ENCODE assay signal across 8 cellular contexts in the genomic region with DNA sequence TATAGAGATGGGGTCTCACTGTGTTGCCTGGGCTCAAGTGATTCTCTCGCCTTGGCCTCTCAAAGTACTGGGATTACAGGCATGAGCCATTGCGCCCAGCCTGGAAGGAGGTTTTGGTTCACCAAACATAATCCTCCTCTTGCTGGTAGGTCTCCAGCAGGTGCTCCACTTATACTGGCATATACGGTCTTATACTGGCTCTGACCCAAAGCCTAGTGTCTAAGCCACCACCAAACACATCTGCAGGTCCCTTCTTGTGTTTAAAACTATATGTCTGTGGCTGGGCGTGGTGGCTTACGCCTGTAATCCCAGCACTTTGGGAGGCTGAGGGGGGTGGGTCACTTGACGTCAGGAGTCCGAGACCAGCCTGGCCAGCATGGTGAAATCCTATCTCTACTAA.
"Had no signal": no experiment of that assay in that cellular context is flagged by ENCODE, and none has a peak within 500 bp of the region (broad histone marks: within the 10 kb centered on the region; RNA-seq: fewer than 3 reads in every experiment).

No MANE protein-coding gene starts in this region.

- H3K27ac ChIP-seq: brain microvascular endothelial cell, pancreas, stomach, thoracic aorta had no signal

- H3K9me3 ChIP-seq: pancreas, stomach, thoracic aorta had no signal

- H3K27ac Mint-ChIP-seq: activated CD4-positive, alpha-beta memory T cell treated with anti-CD3 and anti-CD28 coated beads, Interleukin-2, amount 10 ng/mL, durations not matched to agents 7 days and 5 days; activated naive CD8-positive, alpha-beta T cell treated with anti-CD3 and anti-CD28 coated beads for 36 hours; dendritic cell treated with granulocyte-macrophage colony-stimulating factor and Interleukin-4, amounts not matched to agents 40 ng/mL and 50 ng/mL, for 4 days had no signal

- H3K36me3 Mint-ChIP-seq: activated naive CD8-positive, alpha-beta T cell treated with anti-CD3 and anti-CD28 coated beads for 36 hours had no signal

- H3K27me3 Mint-ChIP-seq: activated naive CD8-positive, alpha-beta T cell treated with anti-CD3 and anti-CD28 coated beads for 36 hours had no signal

- H3K27me3 ChIP-seq: brain microvascular endothelial cell, pancreas, stomach had no signal

- H3K36me3 ChIP-seq: brain microvascular endothelial cell, pancreas, stomach, thoracic aorta had no signal

- H3K9me3 Mint-ChIP-seq: activated CD4-positive, alpha-beta memory T cell treated with anti-CD3 and anti-CD28 coated beads, Interleukin-2, amount 10 ng/mL, durations not matched to agents 7 days and 5 days; activated naive CD8-positive, alpha-beta T cell treated with anti-CD3 and anti-CD28 coated beads for 36 hours; dendritic cell treated with granulocyte-macrophage colony-stimulating factor and Interleukin-4, amounts not matched to agents 40 ng/mL and 50 ng/mL, for 4 days had no signal

- H3K4me3 ChIP-seq: stomach, thoracic aorta had no signal

- DNase-seq: cerebellar nuclear complex had no signal

- FAIRE-seq: pancreas had no signal

- H3K4me3 Mint-ChIP-seq: activated CD4-positive, alpha-beta memory T cell treated with anti-CD3 and anti-CD28 coated beads, Interleukin-2, amount 10 ng/mL, durations not matched to agents 7 days and 5 days; dendritic cell treated with granulocyte-macrophage colony-stimulating factor and Interleukin-4, amounts not matched to agents 40 ng/mL and 50 ng/mL, for 4 days had no signal
